ENCODE assay signal across 9 cellular contexts in genomic region chr5:66145737-66146136, GRCh38. TPM values are rescaled to one million over a fixed set of nuclear protein-coding genes. Genes with fewer than 3 reads are reported as not detected.
A peak's percentile ranks its signal among the peaks of the same experiment; 100 is the strongest.
DNase-seq lines count a peak whose midpoint lies in the region; ATAC-seq, FAIRE-seq and TF ChIP-seq lines count a peak whose summit lies in the region.
"Had no signal": no experiment of that assay in that cellular context is flagged by ENCODE, and none has a peak within 500 bp of the region (broad histone marks: within the 10 kb centered on the region; RNA-seq: fewer than 3 reads in every experiment).

No MANE protein-coding gene starts in this region.

- TF ChIP-seq CTCF in left ventricle myocardium inferior (IDR thresholded peaks at IDR 0.05; ENCODE audit: borderline replicate concordance) (no peak), GM12878 (IDR thresholded peaks at IDR 0.05 in 2 of 3, conservative IDR thresholded peaks at IDR 0.05 in 1 of 3; ENCODE audit: control insufficient read depth in 2 of 3, extremely low read depth in 1 of 3, insufficient read depth in 1 of 3, low read depth in 3 of 3, low read length in 3 of 3) (no peak)

- no peak for FAIRE-seq in GM12878 (lab: Jason Lieb, UNC)

- no peak overlapping the region for H4K8ac ChIP-seq in mesenchymal stem cell (ENCODE audit: low read length)

- H2BK12ac ChIP-seq in mesenchymal stem cell (ENCODE audit: low read length in 2 of 2): no peak overlapping the region

- H3K4me3 ChIP-seq in left ventricle myocardium inferior (peak overlapping the region; percentile 82), GM12878 (peak overlapping the region; percentile 90), mesenchymal stem cell (ENCODE audit: insufficient read depth in 1 of 2, low read depth in 1 of 2, low read length in 2 of 2) (peak overlapping the region in 1 of 2 experiments; percentile 88), urinary bladder (ENCODE audit: low read depth, low read length) (peak overlapping the region; percentile 16)

- in situ Hi-C loops in GM12878 (cut with MboI): no loop called here

- 7% methylated on average over 8 of the region's 8 CpGs for WGBS in GM12878 (ENCODE audit: insufficient coverage, insufficient replicate concordance, low lambda C conversion rate, missing lambda C conversion rate)
- WGBS in mesenchymal stem cell: 76% methylated on average over 6 of the region's 8 CpGs
- WGBS in urinary bladder: 39% methylated on average over 8 of the region's 8 CpGs

- no peak overlapping the region for H2BK5ac ChIP-seq in mesenchymal stem cell (ENCODE audit: low read depth, low read length, poor library complexity, severe bottlenecking)

- TF ChIP-seq RAD21 in GM12878 (IDR thresholded peaks at IDR 0.05; ENCODE audit: insufficient read depth, low read depth, low read length): no peak

- no peak for TF ChIP-seq POLR2A in GM12878 (IDR thresholded peaks at IDR 0.05; ENCODE audit: low read depth, low read length)

- TF ChIP-seq EP300 in GM12878 (IDR thresholded peaks at IDR 0.05; ENCODE audit: borderline replicate concordance in 1 of 2, control insufficient read depth in 1 of 2, low read depth in 2 of 2, low read length in 2 of 2): no peak

- H4K20me1 ChIP-seq in GM12878 (ENCODE audit: control insufficient read depth, insufficient read depth): no peaks in the 10 kb centered on the region; the same call in 1 of the 2 replicates

- H2AK5ac ChIP-seq in mesenchymal stem cell (ENCODE audit: low read length, severe bottlenecking): no peak overlapping the region

- no peak overlapping the region for H3K14ac ChIP-seq in mesenchymal stem cell (ENCODE audit: low read length in 2 of 2)

- H2BK120ac ChIP-seq in mesenchymal stem cell (ENCODE audit: low read depth, low read length): no peak overlapping the region

- H3K9ac ChIP-seq in GM12878 (ENCODE audit: control insufficient read depth, insufficient read depth, low read length): peak overlapping the region; percentile 85
- peak overlapping the region; percentile 96 for H3K9ac ChIP-seq in mesenchymal stem cell (ENCODE audit: low read length)

- CTCF ChIA-PET in GM12878 (lab: Yijun Ruan, JAX): no interaction called here

- no peak overlapping the region for H3K4ac ChIP-seq in mesenchymal stem cell (ENCODE audit: low read depth in 1 of 2, low read length in 2 of 2)

- peaks cover 67% of the 10 kb centered on the region for H3K4me1 ChIP-seq in left ventricle myocardium inferior
- peaks cover 4% of the 10 kb centered on the region; the same call in 1 of the 2 replicates for H3K4me1 ChIP-seq in GM12878 (ENCODE audit: control insufficient read depth, insufficient read depth, low read length)
- no peaks in the 10 kb centered on the region for H3K4me1 ChIP-seq in mesenchymal stem cell (ENCODE audit: control insufficient read depth, insufficient read depth, low read depth, low read length)
- no peaks in the 10 kb centered on the region for H3K4me1 ChIP-seq in urinary bladder (ENCODE audit: insufficient read depth)

- H2AFZ ChIP-seq in GM12878 (ENCODE audit: control insufficient read depth, low read depth, low read length) (no peak overlapping the region), mesenchymal stem cell (ENCODE audit: low read depth, low read length) (no peak overlapping the region)

- peaks cover 66% of the 10 kb centered on the region for H3K79me2 ChIP-seq in GM12878 (ENCODE audit: control insufficient read depth, insufficient read depth, low read length)

- H3K18ac ChIP-seq in mesenchymal stem cell (ENCODE audit: low read depth in 1 of 2, low read length in 2 of 2): no peak overlapping the region

- H3K9me3 ChIP-seq in left ventricle myocardium inferior (replicated peaks) (no peaks in the 10 kb centered on the region), GM12878 (replicated peaks; ENCODE audit: control insufficient read depth, insufficient read depth, low read length) (peaks cover 10% of the 10 kb centered on the region), mesenchymal stem cell (ENCODE audit: control insufficient read depth, low read length) (no peaks in the 10 kb centered on the region)

- no peak overlapping the region for H2BK15ac ChIP-seq in mesenchymal stem cell (ENCODE audit: low read depth, poor library complexity, severe bottlenecking)

- POLR2A ChIA-PET in GM12878 (lab: Charles Lee): no interaction called here

- RAD21 ChIA-PET in GM12878 (lab: Charles Lee; ENCODE audit: unreplicated experiment): no interaction called here

- SMC1A ChIA-PET in GM12878 (lab: Charles Lee; ENCODE audit: uncharacterized antibody, unreplicated experiment): no interaction called here

- H3K4me2 ChIP-seq in GM12878 (ENCODE audit: control insufficient read depth, insufficient read depth) (peak overlapping the region; percentile 56), mesenchymal stem cell (ENCODE audit: low read length, poor library complexity, severe bottlenecking) (no peak overlapping the region)

- no peaks in the 10 kb centered on the region for H3K79me1 ChIP-seq in mesenchymal stem cell (replicated peaks; ENCODE audit: low read length, poor library complexity, severe bottlenecking)

- DNase-seq in left ventricle myocardium inferior (no peak), cardiac septum (ENCODE audit: low spot score) (no peak), GM12878 (ENCODE audit: low read depth, low spot score) (no peak), mesenchymal stem cell (no peak), NCI-H1092 treated with DMSO at 0.1 percent for 48 hours (lab: John Stamatoyannopoulos, UW) (no peak), NCI-H510A (lab: John Stamatoyannopoulos, UW) (no peak), HPDE6-E6E7 (ENCODE audit: extremely low spot score) (no peak)
- DNase-seq: GF-D8 had no signal

- H3K27me3 ChIP-seq in left ventricle myocardium inferior (ENCODE audit: low read depth) (no peaks in the 10 kb centered on the region), GM12878 (replicated peaks in 1 of 2; ENCODE audit: control insufficient read depth in 2 of 2, insufficient read depth in 2 of 2, low read length in 1 of 2) (no peaks in the 10 kb centered on the region), mesenchymal stem cell (ENCODE audit: control insufficient read depth in 1 of 2, insufficient read depth in 1 of 2, low read length in 2 of 2) (no peaks in the 10 kb centered on the region)

- ATAC-seq in GM12878: no peak

- H3K27ac ChIP-seq in left ventricle myocardium inferior (replicated peaks) (peak overlapping the region; percentile 99), GM12878 (ENCODE audit: control insufficient read depth, insufficient read depth) (peak overlapping the region; percentile 94; the same call in 1 of the 2 replicates), mesenchymal stem cell (ENCODE audit: low read length, poor library complexity, severe bottlenecking) (no peak overlapping the region), urinary bladder (ENCODE audit: low read depth) (peak overlapping the region; percentile 33)

- BruUV-seq in GM12878 (replicated peaks; lab: Mats Ljungman, UMichigan): no TSS peak

- H3K23ac ChIP-seq in mesenchymal stem cell (ENCODE audit: low read length in 2 of 2): no peak overlapping the region

- no peak overlapping the region for H4K91ac ChIP-seq in mesenchymal stem cell (ENCODE audit: low read length)

- H3K36me3 ChIP-seq in left ventricle myocardium inferior (no peaks in the 10 kb centered on the region), GM12878 (ENCODE audit: control insufficient read depth in 2 of 2, insufficient read depth in 2 of 2, low read length in 1 of 2) (peaks cover 0 to 14% of the 10 kb centered on the region in 2 experiments; a peak in 2 of 4 replicates), mesenchymal stem cell (ENCODE audit: control insufficient read depth in 1 of 2, insufficient read depth in 2 of 2, low read depth in 1 of 2, low read length in 2 of 2) (no peaks in the 10 kb centered on the region), urinary bladder (ENCODE audit: insufficient read depth) (no peaks in the 10 kb centered on the region)

- intact Hi-C loops in left ventricle myocardium inferior (cut with micrococcal nuclease) (loop anchor here (10.0 kb wide), 1 partner anchor 211 kb away; no protein-coding TSS in a partner anchor), cardiac septum (cut with DNase I) (loop anchor here (10.0 kb wide), 1 partner anchor 421 kb away; the partner anchor contains the start of genes NLN and SGTB), GM12878 (cut with micrococcal nuclease; ENCODE audit: unreplicated experiment) (loop anchor here (5.0 to 10.0 kb wide), 2 partner anchors 321 to 403 kb away; no protein-coding TSS in a partner anchor)

TF ChIP-seq in GM12878, 131 proteins besides CTCF, POLR2A, EP300 and RAD21 (continues in another document):
- TF ChIP-seq HDAC2 (IDR thresholded peaks at IDR 0.05) (no peak), NR2C1 (IDR thresholded peaks at IDR 0.05) (no peak), HCFC1 (IDR thresholded peaks at IDR 0.05; ENCODE audit: low read length) (no peak), MEF2A (IDR thresholded peaks at IDR 0.05; ENCODE audit: insufficient read depth, low read depth, low read length) (no peak)

RNA-seq across cellular contexts. Expression of gene SREK1, which starts 1.6 kb away (rescaled TPM):
- 33.5 TPM for total RNA-seq in left ventricle myocardium inferior
- 50.7 TPM for total RNA-seq in cardiac septum
- total RNA-seq in GM12878 (2013; cell fraction: nucleolus; rRNA removed): 601 and 605 TPM in 2 replicates
- total RNA-seq in GM12878 (2014; rRNA removed): 100 and 132 TPM in 2 replicates
- total RNA-seq in GM12878 (2014; rRNA removed; fragmentation: Illumina TruSeq; extraction: Trizol): 75.6 and 83.4 TPM in 2 replicates
- total RNA-seq in GM12878 (2021): 54.9 and 59.0 TPM in 2 replicates
- polyA plus RNA-seq in GM12878 (2011; ENCODE audit: low read depth): 21.7 TPM
- 64.4 and 91.3 TPM in 2 replicates for polyA plus RNA-seq in GM12878 (2011; rRNA removed)
- polyA plus RNA-seq in GM12878 (2011; cell fraction: cytosol; rRNA removed): 22.4 and 24.3 TPM in 2 replicates
- polyA plus RNA-seq in GM12878 (2011; cell fraction: nucleus; rRNA removed): 128 and 135 TPM in 2 replicates
- polyA plus RNA-seq in GM12878 (2012): 40.9 and 41.8 TPM in 2 replicates
- polyA plus RNA-seq in GM12878 (2014; fragmentation: Illumina TruSeq; extraction: Trizol): 81.2 and 111 TPM in 2 replicates
- 10 to 100 TPM; 30.7 to 31.6 TPM for polyA plus RNA-seq in GM12878 (2014; fragmentation: Nextera tagmentation; extraction: Ambion mirVana)
- 63.9 and 69.3 TPM in 2 replicates for polyA plus RNA-seq in GM12878 (2014; rRNA removed)
- polyA plus RNA-seq in GM12878 (2016; fragmentation: Nextera tagmentation; extraction: Ambion mirVana): 10 to 100 TPM; 49.7 to 56.1 TPM
- polyA minus RNA-seq in GM12878 (2011; rRNA and poly(A)+ RNA removed): 65.1 and 82.5 TPM in 2 replicates
- 24.7 and 39.1 TPM in 2 replicates for polyA minus RNA-seq in GM12878 (2011; cell fraction: cytosol; rRNA and poly(A)+ RNA removed)
- polyA minus RNA-seq in GM12878 (2011; cell fraction: nucleus; rRNA and poly(A)+ RNA removed): 210 and 315 TPM in 2 replicates
- polyA plus RNA-seq in mesenchymal stem cell (2013, experiment 1 of 2): 45.0 TPM
- polyA plus RNA-seq in mesenchymal stem cell (2013, experiment 2 of 2): 43.8 TPM
- total RNA-seq in urinary bladder: 236 TPM
- 27.8 TPM for polyA plus RNA-seq in urinary bladder
